9 cellular contexts compared by ENCODE assay signal in the genomic region with DNA sequence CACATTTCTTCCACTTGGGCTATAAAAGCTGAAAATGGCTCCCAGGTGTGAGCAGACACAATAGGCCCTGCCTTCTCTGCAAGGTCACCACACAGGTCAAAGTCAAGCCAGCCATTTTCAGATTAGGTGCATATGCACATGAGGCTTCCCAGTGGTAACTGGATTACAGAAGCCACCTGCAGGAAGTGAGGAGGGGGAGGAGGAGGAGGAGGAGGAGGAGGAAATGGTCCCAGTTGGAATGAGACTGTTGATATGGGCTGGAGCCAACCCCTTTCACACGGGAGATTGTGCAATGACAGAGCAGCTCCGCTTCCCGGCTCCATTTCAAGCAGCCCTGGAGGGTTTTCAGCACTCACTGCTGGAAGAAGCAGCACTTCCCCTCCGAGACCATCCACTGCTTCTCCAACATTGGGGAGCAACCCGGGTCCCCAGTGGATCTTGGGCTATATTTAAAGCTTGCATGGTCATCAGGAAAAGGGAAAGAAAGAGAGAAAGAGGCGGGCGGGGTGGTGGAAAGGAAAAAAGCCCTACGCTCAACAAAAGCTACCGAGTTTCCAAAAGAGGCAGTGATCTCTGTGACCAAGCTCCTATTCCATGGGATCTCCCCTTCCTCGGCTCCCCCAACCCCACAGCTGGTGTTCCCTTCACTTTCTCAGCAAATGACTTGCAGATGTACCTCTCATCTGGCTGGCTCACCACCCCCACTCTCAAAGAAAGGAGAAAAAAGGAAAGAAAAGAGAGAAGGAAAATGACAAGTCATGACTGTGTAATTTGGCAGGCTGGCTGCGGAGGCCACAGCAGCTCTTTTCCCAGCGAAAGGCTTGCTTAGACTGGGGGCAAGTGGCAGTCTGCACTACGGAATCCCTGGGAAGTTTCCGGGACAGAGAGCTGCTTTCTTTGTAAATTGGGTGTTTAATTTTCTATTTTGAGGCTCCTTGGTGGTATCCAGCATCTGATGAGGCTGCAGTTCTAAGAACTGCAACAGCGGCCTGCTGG. TPM values are rescaled to one million over a fixed set of nuclear protein-coding genes. Genes with fewer than 3 reads are reported as not detected.
A peak's percentile ranks its signal among the peaks of the same experiment; 100 is the strongest.
DNase-seq lines count a peak whose midpoint lies in the region; ATAC-seq, FAIRE-seq and TF ChIP-seq lines count a peak whose summit lies in the region.
"Had no signal": no experiment of that assay in that cellular context is flagged by ENCODE, and none has a peak within 500 bp of the region (broad histone marks: within the 10 kb centered on the region; RNA-seq: fewer than 3 reads in every experiment).

No MANE protein-coding gene starts in this region.

- peak overlapping the region; percentile 63 for H4K5ac ChIP-seq in H1 (ENCODE audit: insufficient read length, low read depth, low read length)

- H3K27me3 Mint-ChIP-seq in Calu3 (ENCODE audit: unreplicated experiment) (no peaks in the 10 kb centered on the region), mesothelial cell of epicardium (ENCODE audit: low read depth) (no peaks in the 10 kb centered on the region)
- H3K27me3 Mint-ChIP-seq in T-helper 2 cell treated with Interferon-gamma antibody and Interleukin-4, amounts not matched to agents 5 μg/mL and 100 μg/mL, for 36 hours (ENCODE audit: low read depth), result no peaks in the 10 kb centered on the region
- H3K27me3 Mint-ChIP-seq: dendritic cell treated with granulocyte-macrophage colony-stimulating factor and Interleukin-4, amounts not matched to agents 40 ng/mL and 50 ng/mL, for 4 days had no signal

- BruUV-seq in Calu3 (replicated peaks; lab: Mats Ljungman, UMichigan), result no TSS peak

- H3K23ac ChIP-seq in H1 (ENCODE audit: insufficient read length), result no peak overlapping the region

- DNase-seq in Calu3 (peak; percentile 2), NCI-H69 (lab: John Stamatoyannopoulos, UW) (peak; percentile 93), H1 (ENCODE audit: low read depth in 1 of 2, low spot score in 2 of 2) (peak; percentile 71 to 89), mesothelial cell of epicardium (ENCODE audit: low spot score in 2 of 2, unreplicated experiment in 2 of 2) (no peak), NOMO-1 treated with DMSO at 0.1 percent for 48 hours (lab: John Stamatoyannopoulos, UW; ENCODE audit: unreplicated experiment) (no peak)
- no peak for DNase-seq in activated CD4-positive, alpha-beta T cell treated with anti-CD3 and anti-CD28 coated beads, Interleukin-2, amount 50 U/mL, for 48 hours
- DNase-seq in T-helper 2 cell treated with Interferon-gamma antibody and Interleukin-4, amounts not matched to agents 5 μg/mL and 100 μg/mL, for 36 hours (ENCODE audit: low spot score), result no peak

- POLR2A ChIA-PET in H1 (lab: Charles Lee; ENCODE audit: partially characterized antibody), result interaction anchor here (0.9 to 5.6 kb wide), 13 partner anchors 10 to 380 kb away, joined by 3 to 51 read pairs (median 3); no protein-coding TSS in a partner anchor

- 7% methylated on average over 15 of the region's 15 CpGs; no CpG with 5 or more reads in 1 of the 2 experiments for WGBS in H1 (ENCODE audit: extremely low coverage in 1 of 2, insufficient coverage in 1 of 2, insufficient read length in 1 of 2, insufficient replicate concordance in 2 of 2, low coverage in 1 of 2, low lambda C conversion rate in 2 of 2, missing lambda C conversion rate in 1 of 2), 2 experiments

- peak overlapping the region; percentile 92 for H4K91ac ChIP-seq in H1 (replicated peaks; ENCODE audit: insufficient read length, low read length)

- H2BK15ac ChIP-seq in H1 (ENCODE audit: low read length), result no peak overlapping the region

- H3K27ac Mint-ChIP-seq in Calu3 (ENCODE audit: unreplicated experiment) (no peak overlapping the region), mesothelial cell of epicardium (peak overlapping the region; percentile 82)
- no peak overlapping the region for H3K27ac Mint-ChIP-seq in T-helper 2 cell treated with Interferon-gamma antibody and Interleukin-4, amounts not matched to agents 5 μg/mL and 100 μg/mL, for 36 hours
- H3K27ac Mint-ChIP-seq: dendritic cell treated with granulocyte-macrophage colony-stimulating factor and Interleukin-4, amounts not matched to agents 40 ng/mL and 50 ng/mL, for 4 days had no signal

- peak; percentile 91 for FAIRE-seq in H1 (lab: Jason Lieb, UNC)

- no peak for ATAC-seq in GM18870 (IDR thresholded peaks at IDR 0.05; ENCODE audit: unreplicated experiment)

- 0 out of 3 replicates have a peak, but pooled peaks of 1 of the 2 experiments have one; percentile 78 for TF ChIP-seq EP300 in H1 (IDR thresholded peaks at IDR 0.05; ENCODE audit: borderline replicate concordance in 1 of 2, low read depth in 2 of 2, low read length in 2 of 2)

- H3K27me3 ChIP-seq in H1 (replicated peaks in 1 of 4; ENCODE audit: control insufficient read depth in 3 of 4, extremely low read depth in 1 of 4, insufficient read depth in 3 of 4, low read length in 3 of 4), result no peaks in the 10 kb centered on the region

- H3K36me3 ChIP-seq in H1 (ENCODE audit: control insufficient read depth in 2 of 4, insufficient read depth in 4 of 4, low read length in 3 of 4), result peaks cover under 1 to 23% (median 5%) of the 10 kb centered on the region in 4 experiments; a peak in 4 of 8 replicates

- H3K14ac ChIP-seq in H1 (ENCODE audit: insufficient read length), result no peak overlapping the region

- no peak overlapping the region for H3K4ac ChIP-seq in H1 (replicated peaks; ENCODE audit: insufficient read length, low read depth, low read length)

- peak overlapping the region; percentile 94; the same call in 1 of the 2 replicates for H2BK5ac ChIP-seq in H1 (ENCODE audit: low read depth, low read length)

- H3K23me2 ChIP-seq in H1 (ENCODE audit: low read depth, low read length), result no peaks in the 10 kb centered on the region

- H2BK12ac ChIP-seq in H1 (ENCODE audit: low read depth, low read length), result peak overlapping the region; percentile 10

- H3K4me3 Mint-ChIP-seq in Calu3 (ENCODE audit: low read depth, unreplicated experiment) (no peak overlapping the region), mesothelial cell of epicardium (peak overlapping the region; percentile 36)
- H3K4me3 Mint-ChIP-seq in T-helper 2 cell treated with Interferon-gamma antibody and Interleukin-4, amounts not matched to agents 5 μg/mL and 100 μg/mL, for 36 hours, result no peak overlapping the region
- H3K4me3 Mint-ChIP-seq: dendritic cell treated with granulocyte-macrophage colony-stimulating factor and Interleukin-4, amounts not matched to agents 40 ng/mL and 50 ng/mL, for 4 days had no signal

- H2BK120ac ChIP-seq in H1 (replicated peaks; ENCODE audit: low read depth, low read length), result peak overlapping the region; percentile 44

- peak overlapping the region; percentile 88; the same call in 1 of the 2 replicates for H3K18ac ChIP-seq in H1 (ENCODE audit: extremely low read depth, low read length)

- CTCF ChIA-PET in Calu3 (lab: Charles Lee) (no interaction called here), H1 (lab: Charles Lee; ENCODE audit: partially characterized antibody) (interaction anchor here (0.8 to 4.4 kb wide), 8 partner anchors 11 to 188 kb away, joined by 3 to 25 read pairs (median 4); no protein-coding TSS in a partner anchor)

- H2BK20ac ChIP-seq in H1 (ENCODE audit: low read length), result peak overlapping the region; percentile 38; the same call in 1 of the 2 replicates

- peaks cover 11 to 13% of the 10 kb centered on the region in 2 experiments for H4K20me1 ChIP-seq in H1 (replicated peaks in 1 of 2; ENCODE audit: control insufficient read depth in 1 of 2, insufficient read depth in 2 of 2, low read length in 2 of 2)

- peak overlapping the region; percentile 65 for H3K27ac ChIP-seq in H1 (ENCODE audit: low read depth, low read length)

- peaks cover 39 to 53% (median 41%) of the 10 kb centered on the region in 4 experiments for H3K4me1 ChIP-seq in H1 (replicated peaks in 1 of 4; ENCODE audit: control insufficient read depth in 3 of 4, insufficient read depth in 4 of 4, low read length in 3 of 4)

- H3K79me1 ChIP-seq in H1 (ENCODE audit: low read depth, low read length), result peaks cover 26% of the 10 kb centered on the region

- intact Hi-C loops in Calu3 (cut with micrococcal nuclease; ENCODE audit: unreplicated experiment), result no loop called here

- H3K4me3 ChIP-seq in H1 (ENCODE audit: extremely low read depth in 1 of 4, insufficient read depth in 2 of 4, low read depth in 3 of 4, low read length in 4 of 4), result peak overlapping the region in 3 of 4 experiments; percentile 2 to 49 (median 3); a peak in 5 of 8 replicates

- H3K4me1 Mint-ChIP-seq in Calu3 (ENCODE audit: low read depth, unreplicated experiment), result peaks cover 11% of the 10 kb centered on the region
- H3K4me1 Mint-ChIP-seq in mesothelial cell of epicardium, result peaks cover 30% of the 10 kb centered on the region
- peaks cover 25% of the 10 kb centered on the region for H3K4me1 Mint-ChIP-seq in T-helper 2 cell treated with Interferon-gamma antibody and Interleukin-4, amounts not matched to agents 5 μg/mL and 100 μg/mL, for 36 hours (ENCODE audit: low read depth)

- H3K56ac ChIP-seq in H1 (replicated peaks; ENCODE audit: insufficient read length, low read depth, low read length), result peak overlapping the region; percentile 85

- no peak overlapping the region for H4K8ac ChIP-seq in H1 (ENCODE audit: extremely low read depth, insufficient read depth, low read length)

- H3K9me3 Mint-ChIP-seq in Calu3 (ENCODE audit: low read depth, unreplicated experiment), result no peaks in the 10 kb centered on the region
- no peaks in the 10 kb centered on the region for H3K9me3 Mint-ChIP-seq in mesothelial cell of epicardium
- no peaks in the 10 kb centered on the region for H3K9me3 Mint-ChIP-seq in T-helper 2 cell treated with Interferon-gamma antibody and Interleukin-4, amounts not matched to agents 5 μg/mL and 100 μg/mL, for 36 hours
- H3K9me3 Mint-ChIP-seq: dendritic cell treated with granulocyte-macrophage colony-stimulating factor and Interleukin-4, amounts not matched to agents 40 ng/mL and 50 ng/mL, for 4 days had no signal

- no peaks in the 10 kb centered on the region for H3K9me3 ChIP-seq in H1 (ENCODE audit: insufficient read depth in 2 of 2, low read depth in 1 of 2, low read length in 1 of 2)

- H3K4me2 ChIP-seq in H1 (ENCODE audit: insufficient read depth in 1 of 2, low read depth in 2 of 2, low read length in 2 of 2), result peak overlapping the region; percentile 61 to 87

- peak; percentile 34 to 81 for TF ChIP-seq POLR2A in H1 (IDR thresholded peaks at IDR 0.05; ENCODE audit: control extremely low read depth in 1 of 2, low read depth in 2 of 2, low read length in 2 of 2)

- H3K36me3 Mint-ChIP-seq in Calu3 (ENCODE audit: insufficient read depth, unreplicated experiment) (peaks cover 5% of the 10 kb centered on the region), mesothelial cell of epicardium (no peaks in the 10 kb centered on the region)
- peaks cover 11% of the 10 kb centered on the region for H3K36me3 Mint-ChIP-seq in T-helper 2 cell treated with Interferon-gamma antibody and Interleukin-4, amounts not matched to agents 5 μg/mL and 100 μg/mL, for 36 hours (ENCODE audit: low read depth)

- H2AFZ ChIP-seq in H1 (ENCODE audit: low read length), result no peak overlapping the region

- TF ChIP-seq RAD21 in H1 (IDR thresholded peaks at IDR 0.05 in 1 of 2, conservative IDR thresholded peaks at IDR 0.05 in 1 of 2; ENCODE audit: low read depth in 2 of 2, low read length in 2 of 2), result no peak; a peak in 1 of 4 replicates

- peaks cover 11 to 80% of the 10 kb centered on the region in 2 experiments for H3K79me2 ChIP-seq in H1 (ENCODE audit: control insufficient read depth in 1 of 2, insufficient read depth in 2 of 2, low read length in 2 of 2)

- peak overlapping the region in 3 of 4 experiments; percentile 2 to 50 (median 34); a peak in 6 of 7 replicates for H3K9ac ChIP-seq in H1 (replicated peaks in 1 of 4; ENCODE audit: extremely low read depth in 1 of 4, low read depth in 3 of 4, low read length in 3 of 4)

- TF ChIP-seq CTCF in Calu3 (IDR thresholded peaks at IDR 0.05; ENCODE audit: unreplicated experiment), result no peak
- TF ChIP-seq CTCF in H1 (IDR thresholded peaks at IDR 0.05; ENCODE audit: control extremely low read depth in 1 of 3, insufficient read depth in 1 of 3, low read depth in 1 of 3, low read length in 3 of 3), result no peak
- TF ChIP-seq CTCF in mesothelial cell of epicardium (IDR thresholded peaks at IDR 0.05; ENCODE audit: unreplicated experiment), result no peak

- H2AK5ac ChIP-seq in H1 (ENCODE audit: low read depth, low read length), result peak overlapping the region; percentile 82; the same call in 1 of the 2 replicates

RNA-seq across cellular contexts. Expression of a gene that starts 58.3 kb away (rescaled TPM):
- 10.0 and 14.7 TPM in 2 replicates for total RNA-seq in Calu3 (2022)
- total RNA-seq in H1 (2021; fragmentation: NEBNext Ultra II Directional; extraction: Animal tissue kit (Norgen Biotek cat#: 25700)), result 78.1 and 86.8 TPM in 2 replicates
- 88.7 and 94.1 TPM in 2 replicates for polyA plus RNA-seq in H1 (2011; rRNA removed)
- 87.8 TPM for polyA plus RNA-seq in H1 (2011; cell fraction: cytosol; rRNA removed)
- polyA plus RNA-seq in H1 (2011; cell fraction: nucleus; rRNA removed), result 241 TPM
- polyA plus RNA-seq in H1 (2012, experiment 1 of 2), result 76.9 to 126 TPM (median 101 TPM) in 4 replicates
- 35.9 TPM for polyA plus RNA-seq in H1 (2012, experiment 2 of 2)
- polyA plus RNA-seq in H1 (2013, experiment 1 of 2), result 95.4 TPM
- polyA plus RNA-seq in H1 (2013, experiment 2 of 2), result 95.1 TPM
- polyA minus RNA-seq in H1 (2011; rRNA and poly(A)+ RNA removed), result 291 and 398 TPM in 2 replicates
- polyA minus RNA-seq in H1 (2011; cell fraction: cytosol; rRNA and poly(A)+ RNA removed), result 82.9 TPM
- 139 TPM for polyA minus RNA-seq in H1 (2011; cell fraction: nucleus; rRNA and poly(A)+ RNA removed)
- total RNA-seq in mesothelial cell of epicardium, result 5.5 to 7.4 TPM (median 6.4 TPM) in 3 replicates

Comparison
In these comparisons a context has a peak if more than half of its experiments do, and no peak if none do; other contexts are left out.
1. DNase-seq: peak in Calu3 (single experiment), NCI-H69 (single experiment) and H1 (2 of 2); none in mesothelial cell of epicardium (0 of 2), NOMO-1 treated with DMSO at 0.1 percent for 48 hours (single experiment), activated CD4-positive, alpha-beta T cell treated with anti-CD3 and anti-CD28 coated beads, Interleukin-2, amount 50 U/mL, for 48 hours (0 of 2) and T-helper 2 cell treated with Interferon-gamma antibody and Interleukin-4, amounts not matched to agents 5 μg/mL and 100 μg/mL, for 36 hours (single experiment).